In the genomic region with DNA sequence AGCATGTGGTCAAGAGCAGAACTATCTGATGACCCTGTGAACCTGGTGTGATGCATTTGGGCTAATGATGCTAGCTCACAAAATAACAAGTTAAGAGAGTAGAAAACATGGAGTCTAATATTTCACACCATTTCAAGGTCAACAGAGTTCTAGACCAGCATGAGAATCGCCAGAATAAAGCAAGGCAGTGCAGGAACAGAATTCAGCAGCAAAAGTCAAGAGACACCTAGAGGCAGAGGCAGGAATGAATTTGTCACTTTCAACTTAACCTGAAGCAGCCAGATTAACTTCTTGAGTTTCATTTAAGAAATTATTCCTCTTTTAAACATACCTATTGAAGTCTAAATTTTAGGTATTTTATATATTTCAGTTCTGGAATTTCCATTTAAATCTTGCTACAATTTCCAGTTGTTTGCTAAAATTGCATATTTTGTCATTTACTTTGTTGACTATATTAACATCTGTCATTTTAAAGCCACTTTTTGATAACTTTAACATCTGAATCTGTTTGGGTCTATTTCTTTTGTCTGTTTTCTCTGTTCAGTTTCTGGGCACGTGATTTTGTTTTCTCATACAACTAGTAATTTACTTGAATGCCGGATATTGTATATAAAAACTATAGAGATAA, we compare ENCODE assay signal across 8 cellular contexts. TPM values are rescaled to one million over a fixed set of nuclear protein-coding genes. Genes with fewer than 3 reads are reported as not detected.
DNase-seq lines count a peak whose midpoint lies in the region; ATAC-seq, FAIRE-seq and TF ChIP-seq lines count a peak whose summit lies in the region.

No MANE protein-coding gene starts in this region.

- DNase-seq in ACHN (peak; percentile 40), GM18507 (ENCODE audit: extremely low spot score, insufficient read length, low read depth) (no peak), MV-4-11 (lab: John Stamatoyannopoulos, UW) (peak; percentile 13), endodermal cell (no peak), middle frontal gyrus (ENCODE audit: extremely low spot score, low spot score) (no peak), spleen (no peak)
- DNase-seq in stimulated activated naive CD4-positive, alpha-beta T cell treated with Interleukin-2 at 50 U/mL for 16 hours (lab: John Stamatoyannopoulos, UW), result no peak

- H3K27ac ChIP-seq in endodermal cell (ENCODE audit: low read depth, low read length) (no peak overlapping the region), spleen (no peak overlapping the region)

- intact Hi-C loops in spleen (cut with DNase I; ENCODE audit: low total_unique reads), result no loop called here

- H3K9me3 ChIP-seq in endodermal cell (ENCODE audit: control insufficient read depth, low read length) (no peaks in the 10 kb centered on the region), spleen (no peaks in the 10 kb centered on the region)

- H3K4me3 Mint-ChIP-seq in endodermal cell, result no peak overlapping the region

- peaks cover 10% of the 10 kb centered on the region for H3K4me1 Mint-ChIP-seq in endodermal cell

- no peaks in the 10 kb centered on the region for H3K9me3 Mint-ChIP-seq in endodermal cell

- H3K9ac ChIP-seq in endodermal cell (ENCODE audit: extremely low read depth, low read length, poor library complexity, severe bottlenecking), result no peak overlapping the region

- FAIRE-seq in GM18507 (lab: Jason Lieb, UNC), result peak; percentile 5

- no peak overlapping the region for H3K27ac Mint-ChIP-seq in endodermal cell

- peaks cover 8% of the 10 kb centered on the region for H3K27me3 Mint-ChIP-seq in endodermal cell (ENCODE audit: insufficient read depth)

- TF ChIP-seq POLR2A in spleen (IDR thresholded peaks at IDR 0.05), result no peak

- ATAC-seq in HG03354 (IDR thresholded peaks at IDR 0.05; ENCODE audit: poor library complexity, severe bottlenecking, unreplicated experiment), result no peak

- WGBS in endodermal cell (ENCODE audit: insufficient coverage in 1 of 2, insufficient read length in 1 of 2), 2 experiments, result 44 to 50% methylated on average over 1 of the region's 3 CpGs
- WGBS in spleen, 5 donors, result 51 to 61% (median 56%) methylated on average over 3 of the region's 3 CpGs

- H3K36me3 ChIP-seq in endodermal cell (ENCODE audit: control insufficient read depth, insufficient read depth, low read length) (no peaks in the 10 kb centered on the region), spleen (no peaks in the 10 kb centered on the region)

- H3K4me1 ChIP-seq in endodermal cell (ENCODE audit: control insufficient read depth, insufficient read depth, low read length) (no peaks in the 10 kb centered on the region), spleen (no peaks in the 10 kb centered on the region)

- H3K4me3 ChIP-seq in endodermal cell (ENCODE audit: low read length) (no peak overlapping the region), spleen (no peak overlapping the region)

- no peaks in the 10 kb centered on the region for H3K36me3 Mint-ChIP-seq in endodermal cell (ENCODE audit: low read depth)

- no peaks in the 10 kb centered on the region for H3K27me3 ChIP-seq in endodermal cell (ENCODE audit: control insufficient read depth, insufficient read depth, low read length, poor library complexity, severe bottlenecking)
- H3K27me3 ChIP-seq in spleen (replicated peaks in 1 of 7), result peaks cover 0 to 34% (median 0%) of the 10 kb centered on the region in 7 donors

- in situ Hi-C loops in ACHN (cut with HindIII; ENCODE audit: low pct_ligation_motif_present, low pct_unique_long_range_greater_than_20kb, low sequenced_read_pairs), result no loop called here

- TF ChIP-seq CTCF in endodermal cell (conservative IDR thresholded peaks at IDR 0.05), result peak; percentile 81
- peak in 3 of 11 experiments; percentile 16 to 20 (median 18) for TF ChIP-seq CTCF in spleen (IDR thresholded peaks at IDR 0.05 in 8 of 11, conservative IDR thresholded peaks at IDR 0.05 in 3 of 11)

RNA-seq across cellular contexts. Expression of a gene that starts 44.2 kb away (rescaled TPM):
- total RNA-seq in endodermal cell, result not detected
- not detected for polyA plus RNA-seq in endodermal cell (2013, experiment 1 of 2)
- not detected for polyA plus RNA-seq in endodermal cell (2013, experiment 2 of 2)
- not detected for total RNA-seq in spleen
- polyA plus RNA-seq in spleen, result not detected

Comparison
In these comparisons a context has a peak if more than half of its experiments do, and no peak if none do; other contexts are left out.
1. DNase-seq: peak in ACHN (single experiment) and MV-4-11 (single experiment); none in GM18507 (single experiment), endodermal cell (single experiment), middle frontal gyrus (single experiment), stimulated activated naive CD4-positive, alpha-beta T cell treated with Interleukin-2 at 50 U/mL for 16 hours (single experiment) and spleen (single experiment).